17 cellular contexts compared by ENCODE assay signal in genomic region chr1:24826510-24826909, GRCh38.
"Had no signal": no experiment of that assay in that cellular context is flagged by ENCODE, and none has a peak within 500 bp of the region (broad histone marks: within the 10 kb centered on the region; RNA-seq: fewer than 3 reads in every experiment).

No MANE protein-coding gene starts in this region.

- H3K4me3 ChIP-seq: adrenal gland, prostate gland, skin epidermis, suprapubic skin had no signal

- H3K4me1 ChIP-seq: prostate gland had no signal

- H3K9me3 ChIP-seq: adrenal gland, prostate gland, suprapubic skin had no signal

- DNase-seq: activated CD4-positive, alpha-beta memory T cell treated with anti-CD3 and anti-CD28 coated beads for 36 hours; activated CD4-positive, alpha-beta T cell treated with anti-CD3 and anti-CD28 coated beads for 4 hours; activated gamma-delta T cell treated with Interleukin-2 at 50 U/mL for 16 hours; activated T-cell treated with anti-CD3 and anti-CD28 coated beads for 4 hours; adrenal gland; erythroblast; foreskin melanocyte; kidney; occipital lobe; right cardiac atrium; stimulated activated CD4-positive, alpha-beta T cell treated with anti-CD3 and anti-CD28 coated beads, Interleukin-15, amount 100 ng/mL, for 24 hours; stimulated activated CD4-positive, alpha-beta T cell treated with anti-CD3 and anti-CD28 coated beads, Interleukin-2, amount 100 ng/mL, for 48 hours; T-helper 17 cell; WERI-Rb-1 had no signal

- H3K27ac ChIP-seq: adrenal gland, prostate gland, skin epidermis, suprapubic skin, WERI-Rb-1 had no signal

- H3K36me3 ChIP-seq: adrenal gland, prostate gland, suprapubic skin had no signal

- H3K27me3 ChIP-seq: adrenal gland, suprapubic skin had no signal

- FAIRE-seq: kidney had no signal
